ENCODE assay signal across 11 cellular contexts in genomic region chr1:172005856-172006255, GRCh38.
DNase-seq lines count a peak whose midpoint lies in the region; ATAC-seq, FAIRE-seq and TF ChIP-seq lines count a peak whose summit lies in the region.
"Had no signal": no experiment of that assay in that cellular context is flagged by ENCODE, and none has a peak within 500 bp of the region (broad histone marks: within the 10 kb centered on the region; RNA-seq: fewer than 3 reads in every experiment).

No MANE protein-coding gene starts in this region.

- H3K9me3 Mint-ChIP-seq in T-helper 2 cell treated with Interferon-gamma antibody and Interleukin-4, amounts not matched to agents 5 μg/mL and 100 μg/mL, for 36 hours: peaks cover 4% of the 10 kb centered on the region
- peaks cover 1% of the 10 kb centered on the region for H3K9me3 Mint-ChIP-seq in glutamatergic neuron (ENCODE audit: unreplicated experiment)

- H3K27me3 ChIP-seq in Panc1 (ENCODE audit: control insufficient read depth, insufficient read depth, low read length) (no peaks in the 10 kb centered on the region), pancreas (no peaks in the 10 kb centered on the region)

- no peak overlapping the region for H3K4me3 Mint-ChIP-seq in T-helper 2 cell treated with Interferon-gamma antibody and Interleukin-4, amounts not matched to agents 5 μg/mL and 100 μg/mL, for 36 hours
- no peak overlapping the region for H3K4me3 Mint-ChIP-seq in glutamatergic neuron (ENCODE audit: unreplicated experiment)

- in situ Hi-C loops in Panc1 (cut with HindIII; ENCODE audit: low pct_unique_long_range_greater_than_20kb, low sequenced_read_pairs): no loop called here

- POLR2A ChIA-PET in Panc1 (lab: Charles Lee): no interaction called here

- CTCF ChIA-PET in Panc1 (lab: Charles Lee): no interaction called here

- DNase-seq in EH (ENCODE audit: low read depth) (peak; percentile 66), Panc1 (ENCODE audit: low read depth, low spot score) (no peak), fibroblast of the aortic adventitia (ENCODE audit: low read depth) (peak; percentile 30), pancreas (no peak), glutamatergic neuron (no peak)
- DNase-seq in T-helper 2 cell treated with Interferon-gamma antibody and Interleukin-4, amounts not matched to agents 5 μg/mL and 100 μg/mL, for 36 hours (ENCODE audit: low spot score): no peak
- DNase-seq: activated CD4-positive, CD25-positive, alpha-beta regulatory T cell; GF-D8; NCI-H2227 treated with DMSO at 0.1 percent for 48 hours had no signal

- no peak for TF ChIP-seq POLR2A in GM18505 (IDR thresholded peaks at IDR 0.05; ENCODE audit: borderline replicate concordance, extremely low read depth, insufficient read depth, insufficient read length)

- H3K4me3 ChIP-seq in Panc1 (ENCODE audit: low read depth in 2 of 2, low read length in 2 of 2) (no peak overlapping the region), fibroblast of the aortic adventitia (ENCODE audit: low read depth, low read length) (no peak overlapping the region), pancreas (no peak overlapping the region)

- no peaks in the 10 kb centered on the region for H3K36me3 Mint-ChIP-seq in T-helper 2 cell treated with Interferon-gamma antibody and Interleukin-4, amounts not matched to agents 5 μg/mL and 100 μg/mL, for 36 hours (ENCODE audit: low read depth)
- H3K36me3 Mint-ChIP-seq in glutamatergic neuron (ENCODE audit: unreplicated experiment): no peaks in the 10 kb centered on the region

- H3K4me1 Mint-ChIP-seq in T-helper 2 cell treated with Interferon-gamma antibody and Interleukin-4, amounts not matched to agents 5 μg/mL and 100 μg/mL, for 36 hours (ENCODE audit: low read depth): no peaks in the 10 kb centered on the region
- H3K4me1 Mint-ChIP-seq in glutamatergic neuron (ENCODE audit: low read depth, unreplicated experiment): no peaks in the 10 kb centered on the region

- peak; percentile 70 for ATAC-seq in Panc1
- peak in 3 of 4 donors; percentile 81 to 94 (median 84) for ATAC-seq in pancreas
- no peak for ATAC-seq in GM18505 (IDR thresholded peaks at IDR 0.05; ENCODE audit: unreplicated experiment)
- ATAC-seq in HG02852 (IDR thresholded peaks at IDR 0.05; ENCODE audit: unreplicated experiment): no peak

- intact Hi-C loops in Panc1 (cut with micrococcal nuclease; ENCODE audit: unreplicated experiment) (no loop called here), pancreas (cut with DNase I) (loop anchor here in 1 of 3 donors (10.0 kb wide), 1 partner anchor 419 kb away; the partner anchor contains the start of gene C1orf105)

- peaks cover 2% of the 10 kb centered on the region for H3K27me3 Mint-ChIP-seq in T-helper 2 cell treated with Interferon-gamma antibody and Interleukin-4, amounts not matched to agents 5 μg/mL and 100 μg/mL, for 36 hours (ENCODE audit: low read depth)
- H3K27me3 Mint-ChIP-seq in glutamatergic neuron (ENCODE audit: unreplicated experiment): no peaks in the 10 kb centered on the region

- no TSS peak for BruUV-seq in Panc1 (replicated peaks; lab: Mats Ljungman, UMichigan)

- TF ChIP-seq CTCF in Panc1 (IDR thresholded peaks at IDR 0.05) (no peak), fibroblast of the aortic adventitia (IDR thresholded peaks at IDR 0.05; ENCODE audit: insufficient read depth, low read length) (no peak), pancreas (IDR thresholded peaks at IDR 0.05) (no peak), glutamatergic neuron (IDR thresholded peaks at IDR 0.05; ENCODE audit: partially characterized antibody, unreplicated experiment) (no peak)

- H3K27ac ChIP-seq in Panc1 (ENCODE audit: low read length) (peak overlapping the region; percentile 77), pancreas (peak overlapping the region in 1 of 4 donors; percentile 20)

- WGBS in pancreas, 2 donors: 41 to 65% methylated on average over 1 of the region's 1 CpG

- H3K27ac Mint-ChIP-seq in T-helper 2 cell treated with Interferon-gamma antibody and Interleukin-4, amounts not matched to agents 5 μg/mL and 100 μg/mL, for 36 hours: no peak overlapping the region
- H3K27ac Mint-ChIP-seq in glutamatergic neuron (ENCODE audit: unreplicated experiment): no peak overlapping the region

- H3K36me3 ChIP-seq in Panc1 (ENCODE audit: control insufficient read depth, insufficient read depth, low read length) (no peaks in the 10 kb centered on the region), pancreas (no peaks in the 10 kb centered on the region)

- no peak for FAIRE-seq in pancreas (lab: Jason Lieb, UNC)

- H3K4me1 ChIP-seq in Panc1 (ENCODE audit: control insufficient read depth, insufficient read depth, low read length) (peaks cover 5% of the 10 kb centered on the region; the same call in 1 of the 2 replicates), pancreas (peaks cover 0 to 3% (median 0%) of the 10 kb centered on the region in 3 donors)

- peaks cover 11% of the 10 kb centered on the region for H3K9me3 ChIP-seq in Panc1 (ENCODE audit: control insufficient read depth, insufficient read depth, low read depth, low read length)
- H3K9me3 ChIP-seq in pancreas: no peaks in the 10 kb centered on the region

Comparison
In these comparisons a context has a peak if more than half of its experiments do, and no peak if none do; other contexts are left out.
1. DNase-seq: peak in EH (single experiment) and fibroblast of the aortic adventitia (single experiment); none in Panc1 (single experiment), pancreas (0 of 6), T-helper 2 cell treated with Interferon-gamma antibody and Interleukin-4, amounts not matched to agents 5 μg/mL and 100 μg/mL, for 36 hours (single experiment) and glutamatergic neuron (single experiment).
2. ATAC-seq: peak in Panc1 (single experiment) and pancreas (3 of 4); none in GM18505 (single experiment) and HG02852 (single experiment).